Comparison of ENCODE assay signal across 8 cellular contexts in the genomic region with DNA sequence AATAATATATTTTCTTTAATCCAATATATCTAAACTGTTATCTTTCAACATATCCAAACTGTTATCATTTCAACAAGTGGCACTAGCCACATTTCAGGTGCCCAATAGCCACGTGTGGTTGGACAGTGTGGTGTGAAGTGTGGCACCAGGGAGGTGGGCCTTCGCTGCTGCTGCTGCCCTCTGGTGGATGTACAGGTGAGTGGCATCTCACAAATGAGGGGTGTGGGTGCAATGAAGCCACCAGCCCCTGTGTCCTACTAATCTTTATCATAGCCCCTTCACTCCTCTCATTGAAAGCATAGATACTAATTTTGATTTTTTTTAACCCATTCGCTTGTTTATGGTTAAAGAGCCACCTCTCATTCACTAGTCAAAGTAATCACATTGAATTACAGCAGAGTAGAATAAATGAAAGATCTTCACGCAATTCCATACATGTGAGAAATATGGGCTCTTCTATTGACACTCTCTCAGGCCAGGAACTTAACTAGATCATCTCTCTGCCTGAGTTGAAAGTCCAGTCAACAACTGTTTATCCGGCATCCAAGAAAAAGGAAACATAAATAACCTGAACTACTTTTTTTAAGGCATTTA.
A peak's percentile ranks its signal among the peaks of the same experiment; 100 is the strongest.
DNase-seq lines count a peak whose midpoint lies in the region; ATAC-seq and TF ChIP-seq lines count a peak whose summit lies in the region.

No MANE protein-coding gene starts in this region.

- H3K9ac ChIP-seq in mesendoderm (ENCODE audit: low read length): no peak overlapping the region

- no peaks in the 10 kb centered on the region; the same call in 1 of the 2 replicates for H3K27me3 ChIP-seq in GM06990 (replicated peaks; ENCODE audit: control insufficient read depth, insufficient read depth, low read length)
- H3K27me3 ChIP-seq in HL-60 (ENCODE audit: insufficient read depth, poor library complexity, severe bottlenecking): no peaks in the 10 kb centered on the region
- H3K27me3 ChIP-seq in heart right ventricle: no peaks in the 10 kb centered on the region
- no peaks in the 10 kb centered on the region for H3K27me3 ChIP-seq in mesendoderm (ENCODE audit: insufficient read depth, low read length, poor library complexity)

- H3K4me1 ChIP-seq in heart right ventricle: no peaks in the 10 kb centered on the region
- no peaks in the 10 kb centered on the region for H3K4me1 ChIP-seq in mesendoderm (ENCODE audit: control insufficient read depth, low read depth, low read length)

- no peak overlapping the region for H2BK5ac ChIP-seq in mesendoderm (ENCODE audit: low read length)

- peaks cover 0 to 4% (median 0%) of the 10 kb centered on the region in 11 donors for H3K9me3 ChIP-seq in heart right ventricle

- no peak overlapping the region for H3K4ac ChIP-seq in mesendoderm (ENCODE audit: low read depth, low read length)

- peak in 2 of 8 donors; percentile 50 to 53 for ATAC-seq in heart right ventricle

- no peak overlapping the region for H4K8ac ChIP-seq in mesendoderm (ENCODE audit: low read depth, low read length)

- H2BK15ac ChIP-seq in mesendoderm (replicated peaks; ENCODE audit: low read depth): no peak overlapping the region

- no peak overlapping the region for H4K5ac ChIP-seq in mesendoderm (ENCODE audit: low read length)

- DNase-seq in AG08395 (ENCODE audit: low spot score) (peak; percentile 50), GM06990 (ENCODE audit: extremely low read depth, insufficient read length) (no peak), HL-60 (ENCODE audit: low read depth in 1 of 2, low spot score in 1 of 2) (peak; percentile 5 to 18), heart right ventricle (peak; percentile 9 to 27), mesendoderm (no peak), DMS153 (lab: John Stamatoyannopoulos, UW) (no peak)
- peak; percentile 4 for DNase-seq in stimulated activated CD8-positive, alpha-beta memory T cell treated with anti-CD3 and anti-CD28 coated beads, Interleukin-4, amount 100 ng/mL, for 24 hours (ENCODE audit: low read depth)

- H3K56ac ChIP-seq in mesendoderm (ENCODE audit: low read length): no peak overlapping the region

- no peaks in the 10 kb centered on the region for H3K79me1 ChIP-seq in mesendoderm (ENCODE audit: low read length)

- intact Hi-C loops in heart right ventricle (cut with DNase I): loop anchor here (5.0 to 10.0 kb wide), 4 partner anchors 623 to 1223 kb away; partner anchors contain the start of gene DAB1 (in 4 of the 10)

- no peaks in the 10 kb centered on the region for H3K79me2 ChIP-seq in mesendoderm (ENCODE audit: control insufficient read depth, insufficient read depth, low read length)

- WGBS in heart right ventricle, 2 donors: 60 to 65% methylated on average over 5 of the region's 5 CpGs
- no CpG with 5 or more reads among the region's 5 CpGs for WGBS in mesendoderm (ENCODE audit: extremely low coverage, insufficient coverage, low lambda C conversion rate)

- no peak overlapping the region for H2AK5ac ChIP-seq in mesendoderm (ENCODE audit: low read length)

- no peak overlapping the region for H3K23ac ChIP-seq in mesendoderm (ENCODE audit: low read length)

- peak; percentile 86 for TF ChIP-seq CTCF in GM06990 (IDR thresholded peaks at IDR 0.05; ENCODE audit: insufficient read depth, low read length, poor library complexity, severe bottlenecking)
- peak; percentile 55 for TF ChIP-seq CTCF in HL-60 (IDR thresholded peaks at IDR 0.05; ENCODE audit: insufficient read depth, low read length)
- peak; percentile 40 for TF ChIP-seq CTCF in WI38 (IDR thresholded peaks at IDR 0.05; ENCODE audit: low read depth, low read length)
- TF ChIP-seq CTCF in heart right ventricle (IDR thresholded peaks at IDR 0.05): peak; percentile 22 to 76 (median 68)

- no peak overlapping the region for H3K18ac ChIP-seq in mesendoderm (ENCODE audit: low read length)

- no peak overlapping the region for H2BK120ac ChIP-seq in mesendoderm (ENCODE audit: low read depth, low read length)

- H3K4me3 ChIP-seq in GM06990 (replicated peaks; ENCODE audit: low read depth, low read length) (no peak overlapping the region), HL-60 (replicated peaks; ENCODE audit: insufficient read depth, low read length) (no peak overlapping the region), WI38 (ENCODE audit: low read depth, low read length) (no peak overlapping the region), heart right ventricle (no peak overlapping the region), mesendoderm (ENCODE audit: low read length) (no peak overlapping the region)

- H3K4me2 ChIP-seq in mesendoderm (ENCODE audit: low read length): no peak overlapping the region

- H3K27ac ChIP-seq in HL-60 (replicated peaks): no peak overlapping the region
- no peak overlapping the region for H3K27ac ChIP-seq in heart right ventricle
- no peak overlapping the region for H3K27ac ChIP-seq in mesendoderm (ENCODE audit: low read depth, low read length)

- H3K36me3 ChIP-seq in GM06990 (ENCODE audit: control insufficient read depth, insufficient read depth, low read length) (no peaks in the 10 kb centered on the region), heart right ventricle (no peaks in the 10 kb centered on the region), mesendoderm (ENCODE audit: control insufficient read depth, insufficient read depth, low read length) (no peaks in the 10 kb centered on the region)

Comparison
In these comparisons a context has a peak if more than half of its experiments do, and no peak if none do; other contexts are left out.
1. DNase-seq: peak in AG08395 (single experiment), HL-60 (2 of 2), heart right ventricle (2 of 2) and stimulated activated CD8-positive, alpha-beta memory T cell treated with anti-CD3 and anti-CD28 coated beads, Interleukin-4, amount 100 ng/mL, for 24 hours (single experiment); none in GM06990 (single experiment), mesendoderm (single experiment) and DMS153 (single experiment).
2. Peak in every context shown above with its lines, with median percentiles within 50 percentile points of each other: CTCF ChIP-seq.